ENCODE assay signal across 8 cellular contexts in genomic region chr6:145962581-145962980, GRCh38. TPM values are rescaled to one million over a fixed set of nuclear protein-coding genes. Genes with fewer than 3 reads are reported as not detected.
DNase-seq lines count a peak whose midpoint lies in the region; ATAC-seq and TF ChIP-seq lines count a peak whose summit lies in the region.

No MANE protein-coding gene starts in this region.

- ATAC-seq in WTC11 = no peak
- no peak for ATAC-seq in gastroesophageal sphincter
- no peak for ATAC-seq in activated CD4-positive, CD25-positive, alpha-beta regulatory T cell treated with anti-CD3 and anti-CD28 coated beads, Interleukin-2, amount 50 U/mL, for 24 hours

- POLR2A ChIA-PET in activated CD4-positive, alpha-beta T cell treated with anti-CD3 and anti-CD28 coated beads, Interleukin-2, amount 10 ng/mL, durations not matched to agents 7 days and 5 days (lab: Charles Lee) = no interaction called here
- POLR2A ChIA-PET in WTC11 (lab: Charles Lee) = no interaction called here

- DNase-seq in activated CD4-positive, alpha-beta T cell treated with anti-CD3 and anti-CD28 coated beads, Interleukin-2, amount 10 ng/mL, durations not matched to agents 7 days and 5 days = no peak
- DNase-seq in activated CD4-positive, alpha-beta T cell treated with anti-CD3 and anti-CD28 coated beads for 48 hours = no peak
- no peak for DNase-seq in WTC11 (ENCODE audit: low spot score)
- no peak for DNase-seq in stomach
- DNase-seq in HUDEP-2 (lab: John Stamatoyannopoulos, UW; ENCODE audit: unreplicated experiment in 76 of 76) = no peak
- no peak for DNase-seq in CD14-positive monocyte (ENCODE audit: low spot score)

- no peaks in the 10 kb centered on the region for H3K9me3 Mint-ChIP-seq in activated CD4-positive, alpha-beta T cell treated with anti-CD3 and anti-CD28 coated beads, Interleukin-2, amount 10 ng/mL, durations not matched to agents 7 days and 5 days
- H3K9me3 Mint-ChIP-seq in WTC11 = no peaks in the 10 kb centered on the region
- no peaks in the 10 kb centered on the region for H3K9me3 Mint-ChIP-seq in CD14-positive monocyte

- peaks cover 11% of the 10 kb centered on the region for H3K36me3 Mint-ChIP-seq in activated CD4-positive, alpha-beta T cell treated with anti-CD3 and anti-CD28 coated beads, Interleukin-2, amount 10 ng/mL, durations not matched to agents 7 days and 5 days (ENCODE audit: low read depth)
- H3K36me3 Mint-ChIP-seq in WTC11 = no peaks in the 10 kb centered on the region
- peaks cover 2% of the 10 kb centered on the region in 2 donors for H3K36me3 Mint-ChIP-seq in CD14-positive monocyte

- no peak for TF ChIP-seq CTCF in WTC11 (IDR thresholded peaks at IDR 0.05)
- TF ChIP-seq CTCF in gastroesophageal sphincter (IDR thresholded peaks at IDR 0.05) = no peak
- no peak for TF ChIP-seq CTCF in stomach (IDR thresholded peaks at IDR 0.05)
- no peak for TF ChIP-seq CTCF in CD14-positive monocyte (IDR thresholded peaks at IDR 0.05)

- CTCF ChIA-PET in activated CD4-positive, alpha-beta T cell treated with anti-CD3 and anti-CD28 coated beads, Interleukin-2, amount 10 ng/mL, durations not matched to agents 7 days and 5 days (lab: Charles Lee) = no interaction called here
- CTCF ChIA-PET in WTC11 (lab: Charles Lee) = interaction anchor here (1.4 kb wide), 1 partner anchor 33 kb away, joined by 3 read pairs; no protein-coding TSS in a partner anchor

- no peaks in the 10 kb centered on the region for H3K9me3 ChIP-seq in gastroesophageal sphincter
- no peaks in the 10 kb centered on the region for H3K9me3 ChIP-seq in stomach

- intact Hi-C loops in stomach (cut with DNase I; ENCODE audit: low total_unique reads) (loop anchor here (10.0 kb wide), 1 partner anchor 582 kb away; the partner anchor contains the start of gene RAB32), CD14-positive monocyte (cut with micrococcal nuclease) (loop anchor here in 1 of 2 donors (10.0 kb wide), 1 partner anchor 582 kb away; the partner anchor contains the start of gene RAB32)

- peak overlapping the region; percentile 97 for H3K4me3 Mint-ChIP-seq in activated CD4-positive, alpha-beta T cell treated with anti-CD3 and anti-CD28 coated beads, Interleukin-2, amount 10 ng/mL, durations not matched to agents 7 days and 5 days
- H3K4me3 Mint-ChIP-seq in WTC11 = peak overlapping the region; percentile 86
- H3K4me3 Mint-ChIP-seq in CD14-positive monocyte = no peak overlapping the region

- H3K27me3 Mint-ChIP-seq in activated CD4-positive, alpha-beta T cell treated with anti-CD3 and anti-CD28 coated beads, Interleukin-2, amount 10 ng/mL, durations not matched to agents 7 days and 5 days = no peaks in the 10 kb centered on the region
- no peaks in the 10 kb centered on the region for H3K27me3 Mint-ChIP-seq in WTC11 (ENCODE audit: low read depth)
- H3K27me3 Mint-ChIP-seq in CD14-positive monocyte (ENCODE audit: low read depth in 3 of 3) = no peaks in the 10 kb centered on the region

- H3K27ac Mint-ChIP-seq in activated CD4-positive, alpha-beta T cell treated with anti-CD3 and anti-CD28 coated beads, Interleukin-2, amount 10 ng/mL, durations not matched to agents 7 days and 5 days = no peak overlapping the region
- H3K27ac Mint-ChIP-seq in WTC11 = no peak overlapping the region
- no peak overlapping the region for H3K27ac Mint-ChIP-seq in CD14-positive monocyte

- no peak for TF ChIP-seq POLR2A in gastroesophageal sphincter (IDR thresholded peaks at IDR 0.05)
- TF ChIP-seq POLR2A in stomach (IDR thresholded peaks at IDR 0.05) = no peak

- TF ChIP-seq EP300 in gastroesophageal sphincter (IDR thresholded peaks at IDR 0.05) (no peak), stomach (IDR thresholded peaks at IDR 0.05) (no peak)

- peak overlapping the region in 3 of 4 donors; percentile 63 to 92 (median 90) for H3K27ac ChIP-seq in gastroesophageal sphincter
- H3K27ac ChIP-seq in stomach = peak overlapping the region in 2 of 5 donors; percentile 92 to 94

- H3K36me3 ChIP-seq in gastroesophageal sphincter (no peaks in the 10 kb centered on the region), stomach (no peaks in the 10 kb centered on the region)

- H3K4me3 ChIP-seq in gastroesophageal sphincter (peak overlapping the region; percentile 62 to 66), stomach (peak overlapping the region in 3 of 4 donors; percentile 59 to 89 (median 85))

- H3K27me3 ChIP-seq in gastroesophageal sphincter (no peaks in the 10 kb centered on the region), stomach (no peaks in the 10 kb centered on the region)

- H3K4me1 ChIP-seq in gastroesophageal sphincter = peaks cover 10 to 58% (median 18%) of the 10 kb centered on the region in 3 donors
- H3K4me1 ChIP-seq in stomach = peaks cover 18 to 58% (median 46%) of the 10 kb centered on the region in 4 donors

- peaks cover 34% of the 10 kb centered on the region for H3K4me1 Mint-ChIP-seq in activated CD4-positive, alpha-beta T cell treated with anti-CD3 and anti-CD28 coated beads, Interleukin-2, amount 10 ng/mL, durations not matched to agents 7 days and 5 days
- H3K4me1 Mint-ChIP-seq in WTC11 = peaks cover 29% of the 10 kb centered on the region
- H3K4me1 Mint-ChIP-seq in CD14-positive monocyte = peaks cover 37% of the 10 kb centered on the region

TF ChIP-seq in WTC11, 78 proteins besides CTCF, POLR2A, EP300 and RAD21:
- TF ChIP-seq CREB1 (CRISPR knock-in tag; IDR thresholded peaks at IDR 0.05) = no peak
- TF ChIP-seq KAT7 (CRISPR knock-in tag; IDR thresholded peaks at IDR 0.05; ENCODE audit: borderline replicate concordance) = no peak
- no peak for TF ChIP-seq NFATC4 (CRISPR knock-in tag; IDR thresholded peaks at IDR 0.05)
- TF ChIP-seq TCF7 (CRISPR knock-in tag; IDR thresholded peaks at IDR 0.05; ENCODE audit: low read depth) = no peak
- TF ChIP-seq NFYB (CRISPR knock-in tag; conservative IDR thresholded peaks at IDR 0.05; ENCODE audit: low read depth) = no peak
- no peak for TF ChIP-seq ZNF423 (CRISPR knock-in tag; IDR thresholded peaks at IDR 0.05)
- TF ChIP-seq, protein P1, sequence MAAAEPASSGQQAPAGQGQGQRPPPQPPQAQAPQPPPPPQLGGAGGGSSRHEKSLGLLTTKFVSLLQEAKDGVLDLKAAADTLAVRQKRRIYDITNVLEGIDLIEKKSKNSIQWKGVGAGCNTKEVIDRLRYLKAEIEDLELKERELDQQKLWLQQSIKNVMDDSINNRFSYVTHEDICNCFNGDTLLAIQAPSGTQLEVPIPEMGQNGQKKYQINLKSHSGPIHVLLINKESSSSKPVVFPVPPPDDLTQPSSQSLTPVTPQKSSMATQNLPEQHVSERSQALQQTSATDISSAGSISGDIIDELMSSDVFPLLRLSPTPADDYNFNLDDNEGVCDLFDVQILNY (CRISPR knock-in tag; IDR thresholded peaks at IDR 0.05) = no peak
- TF ChIP-seq ZNF121 (CRISPR knock-in tag; IDR thresholded peaks at IDR 0.05) = no peak
- TF ChIP-seq, protein P2, sequence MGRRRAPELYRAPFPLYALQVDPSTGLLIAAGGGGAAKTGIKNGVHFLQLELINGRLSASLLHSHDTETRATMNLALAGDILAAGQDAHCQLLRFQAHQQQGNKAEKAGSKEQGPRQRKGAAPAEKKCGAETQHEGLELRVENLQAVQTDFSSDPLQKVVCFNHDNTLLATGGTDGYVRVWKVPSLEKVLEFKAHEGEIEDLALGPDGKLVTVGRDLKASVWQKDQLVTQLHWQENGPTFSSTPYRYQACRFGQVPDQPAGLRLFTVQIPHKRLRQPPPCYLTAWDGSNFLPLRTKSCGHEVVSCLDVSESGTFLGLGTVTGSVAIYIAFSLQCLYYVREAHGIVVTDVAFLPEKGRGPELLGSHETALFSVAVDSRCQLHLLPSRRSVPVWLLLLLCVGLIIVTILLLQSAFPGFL (CRISPR knock-in tag; IDR thresholded peaks at IDR 0.05; ENCODE audit: borderline replicate concordance) = no peak
- TF ChIP-seq JUN (CRISPR knock-in tag; IDR thresholded peaks at IDR 0.05) = no peak
- TF ChIP-seq OVOL2 (CRISPR knock-in tag; IDR thresholded peaks at IDR 0.05; ENCODE audit: borderline replicate concordance) = no peak
- no peak for TF ChIP-seq IRF1 (CRISPR knock-in tag; IDR thresholded peaks at IDR 0.05)
- TF ChIP-seq FOXJ3 (CRISPR knock-in tag; IDR thresholded peaks at IDR 0.05; ENCODE audit: borderline replicate concordance) = no peak
- TF ChIP-seq TP53 (CRISPR knock-in tag; IDR thresholded peaks at IDR 0.05) = no peak
- no peak for TF ChIP-seq SMAD4 (CRISPR knock-in tag; IDR thresholded peaks at IDR 0.05)
- TF ChIP-seq EMX1 (CRISPR knock-in tag; IDR thresholded peaks at IDR 0.05) = no peak
- no peak for TF ChIP-seq ETV6 (CRISPR knock-in tag; IDR thresholded peaks at IDR 0.05)

RNA-seq across cellular contexts. Expression of gene SHPRH, which starts 1.6 kb away (rescaled TPM):
- 10 to 100 TPM; 16.5 to 17.8 TPM for total RNA-seq in activated CD4-positive, alpha-beta T cell treated with anti-CD3 and anti-CD28 coated beads, Interleukin-2, amount 10 ng/mL, durations not matched to agents 7 days and 5 days
- total RNA-seq in WTC11 (2021) (18.3 to 20.0 TPM (median 19.0 TPM) in 3 replicates), gastroesophageal sphincter (10 to 100 TPM; 12.4 to 34.2 (median 22.2) TPM), stomach (10 to 100 TPM; 18.1 to 66.5 (median 29.3) TPM)
- polyA plus RNA-seq in stomach (1 to 10 TPM; 1.5 to 3.3 (median 1.6) TPM), CD14-positive monocyte (1 to 10 TPM; 1.8 to 3.6 TPM)

Comparison
In these comparisons a context has a peak if more than half of its experiments do, and no peak if none do; other contexts are left out.
1. H3K4me3 Mint-ChIP-seq: peak in activated CD4-positive, alpha-beta T cell treated with anti-CD3 and anti-CD28 coated beads, Interleukin-2, amount 10 ng/mL, durations not matched to agents 7 days and 5 days (single experiment) and WTC11 (single experiment); none in CD14-positive monocyte (0 of 2).